In genomic region chr10:69703256-69703655, GRCh38 we compare ENCODE assay signal across 14 cellular contexts.
DNase-seq lines count a peak whose midpoint lies in the region; FAIRE-seq and TF ChIP-seq lines count a peak whose summit lies in the region.
"Had no signal": no experiment of that assay in that cellular context is flagged by ENCODE, and none has a peak within 500 bp of the region (broad histone marks: within the 10 kb centered on the region; RNA-seq: fewer than 3 reads in every experiment).

No MANE protein-coding gene starts in this region.

- no peak overlapping the region for H2AFZ ChIP-seq in astrocyte (ENCODE audit: low read depth, low read length)
- H2AFZ ChIP-seq in smooth muscle cell (ENCODE audit: low read depth), result no peak overlapping the region

- H3K27ac ChIP-seq in astrocyte (ENCODE audit: low read depth, low read length), result peak overlapping the region; percentile 65
- peak overlapping the region; percentile 78 for H3K27ac ChIP-seq in smooth muscle cell (ENCODE audit: low read depth)
- no peak overlapping the region for H3K27ac ChIP-seq in prostate gland
- no peak overlapping the region for H3K27ac ChIP-seq in uterus
- H3K27ac ChIP-seq: BLaER1 had no signal

- DNase-seq in EL, result peak; percentile 33
- peak; percentile 20 for DNase-seq in astrocyte (ENCODE audit: low read depth)
- DNase-seq in iris pigment epithelial cell (ENCODE audit: low read depth), result peak; percentile 82
- no peak for DNase-seq in smooth muscle cell (lab: John Stamatoyannopoulos, UW; ENCODE audit: unreplicated experiment)
- no peak for DNase-seq in KBM-7
- no peak for DNase-seq in prostate gland (ENCODE audit: low spot score)
- no peak for DNase-seq in uterus
- DNase-seq: DMS153, MG63, NCI-H1092, NCI-H526 had no signal

- H3K27me3 ChIP-seq in astrocyte (ENCODE audit: insufficient read depth, low read length) (peaks cover 16% of the 10 kb centered on the region), smooth muscle cell (ENCODE audit: low read depth) (peaks cover 25% of the 10 kb centered on the region), prostate gland (replicated peaks; ENCODE audit: insufficient read depth) (no peaks in the 10 kb centered on the region), uterus (no peaks in the 10 kb centered on the region)
- H3K27me3 ChIP-seq: BLaER1 had no signal

- intact Hi-C loops in prostate gland (cut with DNase I) (no loop called here), uterus (cut with DNase I; ENCODE audit: low total_unique reads) (no loop called here)

- TF ChIP-seq POLR2A in prostate gland (IDR thresholded peaks at IDR 0.05), result no peak
- TF ChIP-seq POLR2A in uterus (IDR thresholded peaks at IDR 0.05), result no peak

- no peaks in the 10 kb centered on the region for H3K79me2 ChIP-seq in astrocyte (ENCODE audit: insufficient read depth, low read length)
- H3K79me2 ChIP-seq in smooth muscle cell (ENCODE audit: low read depth), result no peaks in the 10 kb centered on the region

- no peaks in the 10 kb centered on the region for H3F3A ChIP-seq in smooth muscle cell (ENCODE audit: low read depth)

- H3K9me3 Mint-ChIP-seq in astrocyte (ENCODE audit: unreplicated experiment), result peaks cover 4% of the 10 kb centered on the region

- no peaks in the 10 kb centered on the region for H3K9me3 ChIP-seq in astrocyte (ENCODE audit: insufficient read depth, low read depth, low read length)
- H3K9me3 ChIP-seq in smooth muscle cell (replicated peaks; ENCODE audit: low read depth), result no peaks in the 10 kb centered on the region
- H3K9me3 ChIP-seq in prostate gland, result no peaks in the 10 kb centered on the region
- H3K9me3 ChIP-seq in uterus, result no peaks in the 10 kb centered on the region

- FAIRE-seq in astrocyte (lab: Jason Lieb, UNC), result no peak
- FAIRE-seq: H1, HepG2 had no signal

- in situ Hi-C loops in KBM-7 (cut with MboI; ENCODE audit: low pct_unique_long_range_greater_than_20kb, low sequenced_read_pairs), result no loop called here

- H3K36me3 ChIP-seq in astrocyte (ENCODE audit: insufficient read depth, low read length) (no peaks in the 10 kb centered on the region), smooth muscle cell (ENCODE audit: low read depth) (no peaks in the 10 kb centered on the region), prostate gland (no peaks in the 10 kb centered on the region), uterus (no peaks in the 10 kb centered on the region)
- H3K36me3 ChIP-seq: BLaER1, MG63 had no signal

- H3K4me1 Mint-ChIP-seq in astrocyte (ENCODE audit: low read depth, unreplicated experiment), result peaks cover 3% of the 10 kb centered on the region

- H3K4me2 ChIP-seq in astrocyte (ENCODE audit: low read length) (peak overlapping the region; percentile 16), smooth muscle cell (peak overlapping the region; percentile 46)
- H3K4me2 ChIP-seq: BLaER1 had no signal

- H3K9ac ChIP-seq in astrocyte (ENCODE audit: low read length), result peak overlapping the region; percentile 5
- H3K9ac ChIP-seq in smooth muscle cell (ENCODE audit: low read depth), result peak overlapping the region; percentile 31
- H3K9ac ChIP-seq: BLaER1 had no signal

- TF ChIP-seq CTCF in astrocyte (IDR thresholded peaks at IDR 0.05; ENCODE audit: insufficient read depth, low read depth, low read length), result no peak
- TF ChIP-seq CTCF in smooth muscle cell (IDR thresholded peaks at IDR 0.05; ENCODE audit: borderline replicate concordance, insufficient read depth, poor library complexity, severe bottlenecking), result no peak
- no peak for TF ChIP-seq CTCF in prostate gland (IDR thresholded peaks at IDR 0.05)
- no peak for TF ChIP-seq CTCF in uterus (IDR thresholded peaks at IDR 0.05)

- H4K20me1 ChIP-seq in astrocyte (ENCODE audit: insufficient read depth, low read length) (no peaks in the 10 kb centered on the region), smooth muscle cell (ENCODE audit: low read depth) (no peaks in the 10 kb centered on the region)
- H4K20me1 ChIP-seq: BLaER1 had no signal

- H3K4me3 ChIP-seq in astrocyte (ENCODE audit: insufficient read depth, low read depth, low read length) (no peak overlapping the region), smooth muscle cell (no peak overlapping the region), prostate gland (no peak overlapping the region), uterus (no peak overlapping the region)
- H3K4me3 ChIP-seq: BLaER1, MG63 had no signal

- H3K4me1 ChIP-seq in astrocyte (ENCODE audit: insufficient read depth, low read length), result peaks cover 6% of the 10 kb centered on the region
- H3K4me1 ChIP-seq in smooth muscle cell (ENCODE audit: low read depth), result no peaks in the 10 kb centered on the region
- no peaks in the 10 kb centered on the region for H3K4me1 ChIP-seq in prostate gland (replicated peaks)
- no peaks in the 10 kb centered on the region for H3K4me1 ChIP-seq in uterus
- H3K4me1 ChIP-seq: BLaER1 had no signal

- no peaks in the 10 kb centered on the region for H3K36me3 Mint-ChIP-seq in astrocyte (ENCODE audit: low read depth, unreplicated experiment)

- 46% methylated on average over 3 of the region's 3 CpGs for WGBS in smooth muscle cell (ENCODE audit: low lambda C conversion rate)
- 57% methylated on average over 3 of the region's 3 CpGs for WGBS in prostate gland

- peaks cover 34% of the 10 kb centered on the region for H3K27me3 Mint-ChIP-seq in astrocyte (ENCODE audit: low read depth, unreplicated experiment)

- no peak overlapping the region for H3K27ac Mint-ChIP-seq in astrocyte (ENCODE audit: unreplicated experiment)

- no peak overlapping the region for H3K4me3 Mint-ChIP-seq in astrocyte (ENCODE audit: unreplicated experiment)

Comparison
In these comparisons a context has a peak if more than half of its experiments do, and no peak if none do; other contexts are left out.
1. DNase-seq: peak in EL (single experiment), astrocyte (single experiment) and iris pigment epithelial cell (single experiment); none in smooth muscle cell (single experiment), KBM-7 (single experiment), prostate gland (single experiment) and uterus (0 of 2).
2. H3K27ac ChIP-seq: peak in astrocyte (single experiment) and smooth muscle cell (single experiment); none in prostate gland (0 of 2) and uterus (0 of 2).